ENCODE assay signal across 12 cellular contexts in the genomic region with DNA sequence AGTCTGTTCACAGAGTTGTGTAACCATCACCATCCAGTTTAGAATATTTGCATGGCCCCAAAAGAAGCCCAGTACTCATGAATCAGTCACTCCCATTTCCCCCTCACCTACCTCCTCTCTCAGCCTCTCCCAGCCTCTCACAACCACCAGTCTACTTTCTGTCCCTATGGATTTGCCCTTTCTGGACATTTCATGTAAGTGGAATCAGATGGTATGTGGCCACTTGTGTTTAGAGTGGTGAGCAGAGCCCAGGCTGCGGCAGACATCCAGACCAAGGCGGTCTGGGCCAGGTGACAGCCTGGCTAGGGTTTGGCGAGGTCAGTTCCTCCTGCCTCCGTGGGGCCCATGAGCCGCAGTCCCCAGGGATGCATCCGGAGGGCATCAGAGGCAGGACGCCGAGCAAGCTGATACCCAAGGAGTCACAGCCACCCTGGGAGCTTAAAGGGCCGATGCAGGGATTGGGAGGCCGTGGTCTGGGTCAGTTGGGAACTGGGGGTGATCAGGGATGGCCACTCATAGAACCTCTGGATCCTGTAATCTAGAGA. TPM values are rescaled to one million over a fixed set of nuclear protein-coding genes. Genes with fewer than 3 reads are reported as not detected.
DNase-seq lines count a peak whose midpoint lies in the region; ATAC-seq and TF ChIP-seq lines count a peak whose summit lies in the region.
"Had no signal": no experiment of that assay in that cellular context is flagged by ENCODE, and none has a peak within 500 bp of the region (broad histone marks: within the 10 kb centered on the region; RNA-seq: fewer than 3 reads in every experiment).

No MANE protein-coding gene starts in this region.

- H3K9me3 ChIP-seq in OCI-LY3 (ENCODE audit: insufficient read depth, low read length) (no peaks in the 10 kb centered on the region), neuronal stem cell (replicated peaks in 1 of 2; ENCODE audit: control insufficient read depth in 2 of 2, insufficient read depth in 1 of 2, low read depth in 1 of 2, low read length in 2 of 2) (no peaks in the 10 kb centered on the region), OCI-LY7 (ENCODE audit: low read length) (no peaks in the 10 kb centered on the region)
- no peaks in the 10 kb centered on the region for H3K9me3 ChIP-seq in effector memory CD4-positive, alpha-beta T cell (ENCODE audit: control insufficient read depth, low read length)
- no peaks in the 10 kb centered on the region for H3K9me3 ChIP-seq in CD4-positive, alpha-beta T cell (ENCODE audit: control insufficient read depth, low read length)
- H3K9me3 ChIP-seq: testis had no signal

- no TSS peak for BruUV-seq in OCI-LY7 (replicated peaks; lab: Mats Ljungman, UMichigan)

- H3K4me3 Mint-ChIP-seq in CD4-positive, alpha-beta T cell = no peak overlapping the region

- H3K79me2 ChIP-seq in OCI-LY3 (ENCODE audit: low read length) (no peaks in the 10 kb centered on the region), OCI-LY7 (ENCODE audit: insufficient read depth, low read depth, low read length) (no peaks in the 10 kb centered on the region)

- H4K8ac ChIP-seq in neuronal stem cell (ENCODE audit: low read depth, low read length) = no peak overlapping the region

- no CpG with 5 or more reads among the region's 10 CpGs for WGBS in neuronal stem cell (ENCODE audit: extremely low coverage in 2 of 2, insufficient read length in 2 of 2, insufficient replicate concordance in 1 of 2), 2 donors

- H3K4me1 ChIP-seq in OCI-LY3 (ENCODE audit: low read length) (peaks cover 25% of the 10 kb centered on the region), neuronal stem cell (ENCODE audit: control insufficient read depth in 2 of 2, insufficient read depth in 1 of 2, low read depth in 1 of 2, low read length in 2 of 2) (peaks cover 0 to 3% of the 10 kb centered on the region in 2 donors), OCI-LY7 (ENCODE audit: insufficient read depth, low read length, poor library complexity, severe bottlenecking) (peaks cover 14% of the 10 kb centered on the region)
- peaks cover 12% of the 10 kb centered on the region for H3K4me1 ChIP-seq in effector memory CD4-positive, alpha-beta T cell (ENCODE audit: control insufficient read depth, insufficient read depth, low read length, poor library complexity, severe bottlenecking)
- H3K4me1 ChIP-seq: testis had no signal

- H3K36me3 ChIP-seq in H7 (replicated peaks; ENCODE audit: control insufficient read depth, insufficient read depth, low read length) = no peaks in the 10 kb centered on the region
- no peaks in the 10 kb centered on the region for H3K36me3 ChIP-seq in OCI-LY3 (replicated peaks; ENCODE audit: low read depth, low read length)
- H3K36me3 ChIP-seq in effector memory CD4-positive, alpha-beta T cell (ENCODE audit: control insufficient read depth, insufficient read depth, low read length) = no peaks in the 10 kb centered on the region
- H3K36me3 ChIP-seq in neuronal stem cell (replicated peaks in 1 of 2; ENCODE audit: control insufficient read depth in 2 of 2, insufficient read depth in 2 of 2, low read length in 2 of 2) = no peaks in the 10 kb centered on the region
- H3K36me3 ChIP-seq in OCI-LY7 (ENCODE audit: insufficient read depth, low read length) = no peaks in the 10 kb centered on the region

- H3K23ac ChIP-seq in neuronal stem cell (ENCODE audit: low read depth, low read length, poor library complexity) = peak overlapping the region; percentile 38

- no peak overlapping the region for H2AK5ac ChIP-seq in neuronal stem cell (ENCODE audit: low read depth, low read length)

- no peaks in the 10 kb centered on the region for H3K9me3 Mint-ChIP-seq in CD4-positive, alpha-beta T cell

- peaks cover 40% of the 10 kb centered on the region for H3K4me1 Mint-ChIP-seq in CD4-positive, alpha-beta T cell (ENCODE audit: low read depth)

- peak overlapping the region; percentile 49 for H3K18ac ChIP-seq in neuronal stem cell (ENCODE audit: low read length)

- H2AFZ ChIP-seq in OCI-LY3 (ENCODE audit: low read depth, low read length) (no peak overlapping the region; the same call in 1 of the 2 replicates), neuronal stem cell (ENCODE audit: low read length) (peak overlapping the region; percentile 65), OCI-LY7 (ENCODE audit: low read length) (no peak overlapping the region)

- no peak overlapping the region for H2BK5ac ChIP-seq in neuronal stem cell (ENCODE audit: low read length)

- ATAC-seq in CD4-positive, alpha-beta T cell (ENCODE audit: poor library complexity) = no peak

- no peak overlapping the region for H2BK12ac ChIP-seq in neuronal stem cell (ENCODE audit: low read length)

- POLR2A ChIA-PET in OCI-LY7 (lab: Charles Lee) = interaction anchor here (0.5 to 0.6 kb wide), 2 partner anchors 98 to 305 kb away, joined by 3 read pairs; a partner anchor contains a TSS
- POLR2A ChIA-PET in CD4-positive, alpha-beta T cell (lab: Charles Lee) = interaction anchor here (1.0 kb wide), 1 partner anchor 20 kb away, joined by 4 read pairs; no protein-coding TSS in a partner anchor

- H3K4me3 ChIP-seq in H7 (ENCODE audit: insufficient read depth, low read depth, low read length) = no peak overlapping the region
- no peak overlapping the region for H3K4me3 ChIP-seq in OCI-LY3 (ENCODE audit: low read length)
- no peak overlapping the region for H3K4me3 ChIP-seq in effector memory CD4-positive, alpha-beta T cell (ENCODE audit: insufficient read depth, low read depth, low read length, poor library complexity, severe bottlenecking)
- H3K4me3 ChIP-seq in neuronal stem cell (ENCODE audit: low read length in 2 of 2) = no peak overlapping the region
- no peak overlapping the region for H3K4me3 ChIP-seq in OCI-LY7 (ENCODE audit: low read depth, low read length, poor library complexity, severe bottlenecking)
- H3K4me3 ChIP-seq: testis had no signal

- H3K79me1 ChIP-seq in neuronal stem cell (ENCODE audit: low read depth, low read length) = no peaks in the 10 kb centered on the region

- TF ChIP-seq CTCF in OCI-LY3 (IDR thresholded peaks at IDR 0.05; ENCODE audit: low read depth, low read length) = no peak
- TF ChIP-seq CTCF in OCI-LY7 (conservative IDR thresholded peaks at IDR 0.05; ENCODE audit: low read length) = no peak
- no peak for TF ChIP-seq CTCF in CD4-positive, alpha-beta T cell (IDR thresholded peaks at IDR 0.05)

- no peak overlapping the region for H3K14ac ChIP-seq in neuronal stem cell (ENCODE audit: low read length)

- no peaks in the 10 kb centered on the region for H3K36me3 Mint-ChIP-seq in CD4-positive, alpha-beta T cell (ENCODE audit: low read depth)

- DNase-seq in H7 (peak; percentile 67), neuronal stem cell (ENCODE audit: low spot score) (no peak), NCI-H82 (lab: John Stamatoyannopoulos, UW) (no peak), OCI-LY7 (ENCODE audit: low spot score) (no peak)
- no peak for DNase-seq in effector memory CD4-positive, alpha-beta T cell
- DNase-seq in CD4-positive, alpha-beta T cell = no peak
- DNase-seq: anterior cingulate cortex, midbrain, NCI-H1105 treated with DMSO at 0.1 percent for 48 hours, NCI-H526 treated with DMSO at 0.1 percent for 48 hours, testis had no signal

- no peak overlapping the region for H4K91ac ChIP-seq in neuronal stem cell (ENCODE audit: low read depth, low read length, poor library complexity)

- H3K27ac ChIP-seq in OCI-LY3 (ENCODE audit: low read length) = no peak overlapping the region
- peak overlapping the region; percentile 17 for H3K27ac ChIP-seq in effector memory CD4-positive, alpha-beta T cell (ENCODE audit: insufficient read depth, low read length, poor library complexity, severe bottlenecking)
- H3K27ac ChIP-seq in neuronal stem cell (replicated peaks; ENCODE audit: low read length) = no peak overlapping the region
- no peak overlapping the region for H3K27ac ChIP-seq in OCI-LY7 (ENCODE audit: low read depth, low read length, poor library complexity, severe bottlenecking)
- no peak overlapping the region for H3K27ac ChIP-seq in CD4-positive, alpha-beta T cell (ENCODE audit: low read depth, low read length)
- H3K27ac ChIP-seq: testis had no signal

- CTCF ChIA-PET in OCI-LY7 (lab: Charles Lee; ENCODE audit: unreplicated experiment) = no interaction called here
- CTCF ChIA-PET in CD4-positive, alpha-beta T cell (lab: Charles Lee) = no interaction called here

- no peak overlapping the region for H3K9ac ChIP-seq in OCI-LY3 (ENCODE audit: low read length)
- no peak overlapping the region for H3K9ac ChIP-seq in neuronal stem cell (ENCODE audit: low read depth, low read length, poor library complexity)

- no peak overlapping the region for H2BK15ac ChIP-seq in neuronal stem cell (ENCODE audit: low read length)

- intact Hi-C loops in OCI-LY7 (cut with micrococcal nuclease; ENCODE audit: unreplicated experiment) = no loop called here
- intact Hi-C loops in CD4-positive, alpha-beta T cell (cut with DNase I, micrococcal nuclease) = loop anchor here (5.0 to 10.0 kb wide), 2 partner anchors 57 to 75 kb away; no protein-coding TSS in a partner anchor

- H3K27ac Mint-ChIP-seq in CD4-positive, alpha-beta T cell = no peak overlapping the region

- H3K4me2 ChIP-seq in OCI-LY3 (ENCODE audit: low read length) (peak overlapping the region; percentile 14), neuronal stem cell (ENCODE audit: insufficient read depth, low read length, poor library complexity, severe bottlenecking) (no peak overlapping the region), OCI-LY7 (ENCODE audit: low read length) (no peak overlapping the region)

- H4K20me1 ChIP-seq in OCI-LY3 (ENCODE audit: insufficient read depth, low read length) (no peaks in the 10 kb centered on the region), OCI-LY7 (ENCODE audit: insufficient read depth, low read length) (no peaks in the 10 kb centered on the region)

- no peak overlapping the region for H3K4ac ChIP-seq in neuronal stem cell (ENCODE audit: low read length)

- no peaks in the 10 kb centered on the region for H3K27me3 Mint-ChIP-seq in CD4-positive, alpha-beta T cell

- H3K27me3 ChIP-seq in H7 (ENCODE audit: control insufficient read depth, insufficient read depth, low read length) (no peaks in the 10 kb centered on the region), OCI-LY3 (ENCODE audit: low read depth, low read length) (no peaks in the 10 kb centered on the region), neuronal stem cell (ENCODE audit: control insufficient read depth in 3 of 3, insufficient read depth in 3 of 3, low read depth in 1 of 3, low read length in 3 of 3) (peaks cover 0 to 18% (median 0%) of the 10 kb centered on the region in 3 experiments)
- no peaks in the 10 kb centered on the region for H3K27me3 ChIP-seq in effector memory CD4-positive, alpha-beta T cell (replicated peaks; ENCODE audit: control insufficient read depth, insufficient read depth, low read length, poor library complexity, severe bottlenecking)
- H3K27me3 ChIP-seq in CD4-positive, alpha-beta T cell (ENCODE audit: control insufficient read depth, insufficient read depth, low read length) = no peaks in the 10 kb centered on the region
- H3K27me3 ChIP-seq: testis had no signal

- no peak overlapping the region for H2BK120ac ChIP-seq in neuronal stem cell (ENCODE audit: low read depth, low read length)

- no peaks in the 10 kb centered on the region for H3K9me2 ChIP-seq in OCI-LY7 (ENCODE audit: insufficient read depth, low read length)

RNA-seq across cellular contexts. Expression of a gene that starts 53.3 kb away (rescaled TPM):
- total RNA-seq in H7 (2014; rRNA removed; shearing (Covaris generic)) = 2.0 and 3.0 TPM in 2 replicates
- polyA plus RNA-seq in neuronal stem cell (2013, experiment 1 of 2) = 2.0 TPM
- polyA plus RNA-seq in neuronal stem cell (2013, experiment 2 of 2) = 2.1 TPM
- total RNA-seq in OCI-LY7 (2014; rRNA removed; shearing (Covaris generic)) = not detected in 2 replicates
- not detected in 2 replicates for total RNA-seq in OCI-LY7 (2022)
- not detected for total RNA-seq in CD4-positive, alpha-beta T cell
